In genomic region chrX:154094833-154095232, GRCh38 we compare ENCODE assay signal across 11 cellular contexts. TPM values are rescaled to one million over a fixed set of nuclear protein-coding genes. Genes with fewer than 3 reads are reported as not detected.
A peak's percentile ranks its signal among the peaks of the same experiment; 100 is the strongest.
DNase-seq lines count a peak whose midpoint lies in the region; ATAC-seq, FAIRE-seq and TF ChIP-seq lines count a peak whose summit lies in the region.
"Had no signal": no experiment of that assay in that cellular context is flagged by ENCODE, and none has a peak within 500 bp of the region (broad histone marks: within the 10 kb centered on the region; RNA-seq: fewer than 3 reads in every experiment).

No MANE protein-coding gene starts in this region.

- H3K9ac ChIP-seq in GM12878 (ENCODE audit: control insufficient read depth, insufficient read depth, low read length), result peak overlapping the region; percentile 16; the same call in 1 of the 2 replicates

- ATAC-seq in A549 (no peak), GM12878 (no peak), GM18861 (IDR thresholded peaks at IDR 0.05; ENCODE audit: unreplicated experiment) (no peak)
- ATAC-seq: HCT116 had no signal

- peaks cover 58% of the 10 kb centered on the region for H3K79me2 ChIP-seq in GM12878 (ENCODE audit: control insufficient read depth, insufficient read depth, low read length)

- intact Hi-C loops in GM12878 (cut with micrococcal nuclease; ENCODE audit: unreplicated experiment), result loop anchor here (5.0 kb wide), 1 partner anchor 123 kb away; the partner anchor contains the start of genes HCFC1 and TMEM187

- no peaks in the 10 kb centered on the region for H3K27me3 ChIP-seq in GM12878 (replicated peaks in 1 of 2; ENCODE audit: control insufficient read depth in 2 of 2, insufficient read depth in 2 of 2, low read length in 1 of 2)
- H3K27me3 ChIP-seq in muscle layer of duodenum (ENCODE audit: low read depth, low read length), result no peaks in the 10 kb centered on the region

- POLR2A ChIA-PET in A549 (lab: Yijun Ruan, JAX) (no interaction called here), GM12878 (lab: Charles Lee) (interaction anchor here (1.3 kb wide), 1 partner anchor 13 kb away, joined by 6 read pairs; no protein-coding TSS in a partner anchor)

- H3K27ac Mint-ChIP-seq in HFFc6, result peak overlapping the region; percentile 92

- RAD21 ChIA-PET in GM12878 (lab: Charles Lee; ENCODE audit: unreplicated experiment), result interaction anchor here (0.9 kb wide), 1 partner anchor 170 kb away, joined by 3 read pairs; no protein-coding TSS in a partner anchor

- peak overlapping the region; percentile 93 for H3K4me3 Mint-ChIP-seq in HFFc6

- BruUV-seq in GM12878 (replicated peaks; lab: Mats Ljungman, UMichigan), result no TSS peak

- in situ Hi-C loops in GM12878 (cut with MboI), result no loop called here

- no peak overlapping the region for H2AFZ ChIP-seq in GM12878 (ENCODE audit: control insufficient read depth, low read depth, low read length)

- H3K36me3 ChIP-seq in GM12878 (ENCODE audit: control insufficient read depth in 2 of 2, insufficient read depth in 2 of 2, low read length in 1 of 2) (no peaks in the 10 kb centered on the region), muscle layer of duodenum (ENCODE audit: control insufficient read depth in 1 of 2, insufficient read depth in 2 of 2, low read length in 2 of 2) (peaks cover 0 to 6% of the 10 kb centered on the region in 2 donors)

- H3K4me1 Mint-ChIP-seq in HFFc6 (ENCODE audit: low read depth), result peaks cover 46% of the 10 kb centered on the region

- no peak for DNase-seq in A549 (ENCODE audit: low read depth in 1 of 2, low spot score in 1 of 2)
- no peak for DNase-seq in HFFc6
- DNase-seq in GM12878 (ENCODE audit: low read depth, low spot score), result no peak
- DNase-seq in AG08395 (ENCODE audit: low spot score), result no peak
- no peak for DNase-seq in ecto neural progenitor cell (ENCODE audit: low spot score)
- no peak for DNase-seq in stimulated activated CD4-positive, alpha-beta T cell treated with anti-CD3 and anti-CD28 coated beads, Interleukin-12 subunit alpha, Interleukin-12 subunit beta, amount 100 ng/mL, for 4 hours
- DNase-seq: NCI-H69 had no signal

- H3K4me3 ChIP-seq in A549 (no peak overlapping the region), GM12878 (0 out of 2 replicates have a peak overlapping the region, but pooled peaks have one; percentile 73), muscle layer of duodenum (ENCODE audit: low read depth in 1 of 2, low read length in 2 of 2) (peak overlapping the region; percentile 48 to 66)

- TF ChIP-seq EP300 in A549 (IDR thresholded peaks at IDR 0.05) (no peak), GM12878 (IDR thresholded peaks at IDR 0.05; ENCODE audit: borderline replicate concordance in 1 of 2, control insufficient read depth in 1 of 2, low read depth in 2 of 2, low read length in 2 of 2) (no peak)

- no peaks in the 10 kb centered on the region for H3K9me3 Mint-ChIP-seq in HFFc6

- TF ChIP-seq CTCF in A549 (IDR thresholded peaks at IDR 0.05), result no peak
- TF ChIP-seq CTCF in HFFc6 (IDR thresholded peaks at IDR 0.05), result no peak
- TF ChIP-seq CTCF in GM12878 (IDR thresholded peaks at IDR 0.05 in 2 of 3, conservative IDR thresholded peaks at IDR 0.05 in 1 of 3; ENCODE audit: control insufficient read depth in 2 of 3, extremely low read depth in 1 of 3, insufficient read depth in 1 of 3, low read depth in 3 of 3, low read length in 3 of 3), result no peak

- H4K20me1 ChIP-seq in GM12878 (ENCODE audit: control insufficient read depth, insufficient read depth), result no peaks in the 10 kb centered on the region; the same call in 1 of the 2 replicates

- H3K27ac ChIP-seq in A549 (no peak overlapping the region), GM12878 (ENCODE audit: control insufficient read depth, insufficient read depth) (no peak overlapping the region), muscle layer of duodenum (ENCODE audit: low read length) (no peak overlapping the region)

- CTCF ChIA-PET in A549 (lab: Yijun Ruan, JAX), result interaction anchor here (1.2 kb wide), 1 partner anchor 81 kb away, joined by 5 read pairs; no protein-coding TSS in a partner anchor
- CTCF ChIA-PET in GM12878 (lab: Yijun Ruan, JAX), result interaction anchor here (1.1 kb wide), 1 partner anchor 82 kb away, joined by 3 read pairs; no protein-coding TSS in a partner anchor

- TF ChIP-seq RAD21 in A549 (conservative IDR thresholded peaks at IDR 0.05 in 1 of 2, IDR thresholded peaks at IDR 0.05 in 1 of 2) (no peak), GM12878 (IDR thresholded peaks at IDR 0.05; ENCODE audit: insufficient read depth, low read depth, low read length) (no peak)

- TF ChIP-seq POLR2A in A549 (IDR thresholded peaks at IDR 0.05; ENCODE audit: low read length) (no peak), GM12878 (IDR thresholded peaks at IDR 0.05; ENCODE audit: low read depth, low read length) (no peak)

- no peaks in the 10 kb centered on the region for H3K36me3 Mint-ChIP-seq in HFFc6 (ENCODE audit: low read depth)

- H3K4me2 ChIP-seq in A549 (peak overlapping the region; percentile 83; the same call in 1 of the 3 replicates), GM12878 (ENCODE audit: control insufficient read depth, insufficient read depth) (peak overlapping the region; percentile 81)

- no peaks in the 10 kb centered on the region for H3K9me3 ChIP-seq in A549
- no peaks in the 10 kb centered on the region for H3K9me3 ChIP-seq in GM12878 (replicated peaks; ENCODE audit: control insufficient read depth, insufficient read depth, low read length)
- no peaks in the 10 kb centered on the region for H3K9me3 ChIP-seq in muscle layer of duodenum (ENCODE audit: control insufficient read depth in 1 of 2, low read length in 2 of 2)

- peaks cover 5% of the 10 kb centered on the region for H3K27me3 Mint-ChIP-seq in HFFc6 (ENCODE audit: insufficient read depth)

- 78% methylated on average over 6 of the region's 6 CpGs for WGBS in A549 (ENCODE audit: missing lambda C conversion rate)
- WGBS in GM12878 (ENCODE audit: insufficient coverage, insufficient replicate concordance, low lambda C conversion rate, missing lambda C conversion rate), result 60% methylated on average over 6 of the region's 6 CpGs

- H3K4me1 ChIP-seq in A549 (peaks cover 37% of the 10 kb centered on the region), GM12878 (ENCODE audit: control insufficient read depth, insufficient read depth, low read length) (no peaks in the 10 kb centered on the region; the same call in 1 of the 2 replicates), muscle layer of duodenum (ENCODE audit: control insufficient read depth in 1 of 2, insufficient read depth in 2 of 2, low read length in 2 of 2) (peaks cover 14 to 47% of the 10 kb centered on the region in 2 donors)

- SMC1A ChIA-PET in GM12878 (lab: Charles Lee; ENCODE audit: uncharacterized antibody, unreplicated experiment), result interaction anchor here (1.2 kb wide), 2 partner anchors 13 to 73 kb away, joined by 3 to 5 read pairs; no protein-coding TSS in a partner anchor

- FAIRE-seq in A549 (lab: Jason Lieb, UNC), result no peak
- FAIRE-seq in GM12878 (lab: Jason Lieb, UNC), result no peak

RNA-seq across cellular contexts. Expression of gene MECP2, which starts 2.7 kb away (rescaled TPM):
- 16.6 and 17.7 TPM in 2 replicates for polyA plus RNA-seq in A549 (2011; rRNA removed)
- polyA plus RNA-seq in A549 (2012; cell fraction: cytosol; rRNA removed), result 7.4 and 7.8 TPM in 2 replicates
- polyA plus RNA-seq in A549 (2012; cell fraction: nucleus; rRNA removed), result 10.5 and 13.7 TPM in 2 replicates
- 16.5 to 19.2 TPM (median 17.9 TPM) in 3 replicates for polyA plus RNA-seq in A549 (2017; fragmentation: RNase III; extraction: RNeasy Plus Mini Kit Qiagen cat#74134 plus additional on column Dnase treatment)
- polyA minus RNA-seq in A549 (2011; rRNA and poly(A)+ RNA removed), result 24.9 and 29.9 TPM in 2 replicates
- 10 to 100 TPM; 28.8 to 35.8 (median 31.9) TPM for total RNA-seq in HFFc6 (2021; fragmentation: NEBNext Ultra II Directional; extraction: Animal tissue kit (Norgen Biotek cat#: 25700))
- 107 and 114 TPM in 2 replicates for total RNA-seq in GM12878 (2013; cell fraction: nucleolus; rRNA removed)
- 14.6 and 14.9 TPM in 2 replicates for total RNA-seq in GM12878 (2014; rRNA removed)
- 14.7 and 15.2 TPM in 2 replicates for total RNA-seq in GM12878 (2014; rRNA removed; fragmentation: Illumina TruSeq; extraction: Trizol)
- 31.8 and 32.7 TPM in 2 replicates for total RNA-seq in GM12878 (2021)
- polyA plus RNA-seq in GM12878 (2011; ENCODE audit: low read depth), result 32.9 TPM
- 12.4 and 16.0 TPM in 2 replicates for polyA plus RNA-seq in GM12878 (2011; rRNA removed)
- polyA plus RNA-seq in GM12878 (2011; cell fraction: cytosol; rRNA removed), result 10.7 and 13.2 TPM in 2 replicates
- 18.8 and 24.7 TPM in 2 replicates for polyA plus RNA-seq in GM12878 (2011; cell fraction: nucleus; rRNA removed)
- 15.3 and 15.9 TPM in 2 replicates for polyA plus RNA-seq in GM12878 (2012)
- polyA plus RNA-seq in GM12878 (2014; fragmentation: Illumina TruSeq; extraction: Trizol), result 8.0 and 12.4 TPM in 2 replicates
- 1 to 10 TPM; 1.3 to 2.0 TPM for polyA plus RNA-seq in GM12878 (2014; fragmentation: Nextera tagmentation; extraction: Ambion mirVana)
- 16.4 and 16.7 TPM in 2 replicates for polyA plus RNA-seq in GM12878 (2014; rRNA removed)
- 10 to 100 TPM; 10.0 to 11.1 TPM for polyA plus RNA-seq in GM12878 (2016; fragmentation: Nextera tagmentation; extraction: Ambion mirVana)
- 32.4 and 34.6 TPM in 2 replicates for polyA minus RNA-seq in GM12878 (2011; rRNA and poly(A)+ RNA removed)
- polyA minus RNA-seq in GM12878 (2011; cell fraction: cytosol; rRNA and poly(A)+ RNA removed), result 7.6 and 10.0 TPM in 2 replicates
- polyA minus RNA-seq in GM12878 (2011; cell fraction: nucleus; rRNA and poly(A)+ RNA removed), result 23.7 and 42.0 TPM in 2 replicates

RNA-seq across cellular contexts. Expression of gene OPN1LW, which starts 49.2 kb away (rescaled TPM):
- polyA plus RNA-seq in A549 (2011; rRNA removed) (not detected in 2 replicates), A549 (2017; fragmentation: RNase III; extraction: RNeasy Plus Mini Kit Qiagen cat#74134 plus additional on column Dnase treatment) (not detected in 3 replicates), GM12878 (2011; rRNA removed) (not detected in 2 replicates), GM12878 (2014; fragmentation: Illumina TruSeq; extraction: Trizol) (not detected in 2 replicates), GM12878 (2014; fragmentation: Nextera tagmentation; extraction: Ambion mirVana) (not detected), GM12878 (2014; rRNA removed) (not detected in 2 replicates), GM12878 (2016; fragmentation: Nextera tagmentation; extraction: Ambion mirVana) (not detected)
- not detected in 2 replicates for polyA plus RNA-seq in A549 (2012; cell fraction: cytosol; rRNA removed)
- polyA plus RNA-seq in A549 (2012; cell fraction: nucleus; rRNA removed), result not detected in 2 replicates
- not detected in 2 replicates for polyA minus RNA-seq in A549 (2011; rRNA and poly(A)+ RNA removed)
- total RNA-seq in HFFc6 (2021; fragmentation: NEBNext Ultra II Directional; extraction: Animal tissue kit (Norgen Biotek cat#: 25700)), result not detected
- total RNA-seq in GM12878 (2013; cell fraction: nucleolus; rRNA removed), result not detected in 2 replicates
- total RNA-seq in GM12878 (2014; rRNA removed) (not detected in 2 replicates), GM12878 (2014; rRNA removed; fragmentation: Illumina TruSeq; extraction: Trizol) (not detected in 2 replicates), GM12878 (2021) (not detected in 2 replicates)
- not detected for polyA plus RNA-seq in GM12878 (2011; ENCODE audit: low read depth)
- not detected in 2 replicates for polyA plus RNA-seq in GM12878 (2011; cell fraction: cytosol; rRNA removed)
- polyA plus RNA-seq in GM12878 (2011; cell fraction: nucleus; rRNA removed), result not detected in 2 replicates
- not detected in 2 replicates for polyA plus RNA-seq in GM12878 (2012)
- not detected in 2 replicates for polyA minus RNA-seq in GM12878 (2011; rRNA and poly(A)+ RNA removed)
- not detected in 2 replicates for polyA minus RNA-seq in GM12878 (2011; cell fraction: cytosol; rRNA and poly(A)+ RNA removed)
- polyA minus RNA-seq in GM12878 (2011; cell fraction: nucleus; rRNA and poly(A)+ RNA removed), result not detected in 2 replicates
- total RNA-seq: glomerular endothelial cell had no signal
